In the genomic region with DNA sequence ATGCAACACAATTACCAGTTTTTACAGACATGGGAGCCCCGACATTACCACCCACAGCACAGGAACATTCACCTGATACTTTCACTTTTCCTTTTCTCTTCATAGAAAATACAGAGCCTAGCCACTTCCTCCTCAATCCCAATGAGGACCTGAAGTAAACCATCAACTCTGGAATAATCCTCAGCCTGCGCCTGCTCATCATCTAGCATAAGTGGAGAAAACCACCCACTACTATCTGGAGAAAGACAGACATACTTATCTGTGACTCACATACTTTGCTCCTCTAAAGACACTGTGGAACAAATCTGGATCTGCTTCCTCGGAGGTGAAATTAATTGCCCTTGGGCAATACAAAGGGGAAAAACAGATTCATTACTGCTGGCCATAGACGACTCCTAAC, we compare ENCODE assay signal across 22 cellular contexts. TPM values are rescaled to one million over a fixed set of nuclear protein-coding genes. Genes with fewer than 3 reads are reported as not detected.
DNase-seq lines count a peak whose midpoint lies in the region; ATAC-seq and TF ChIP-seq lines count a peak whose summit lies in the region.
"Had no signal": no experiment of that assay in that cellular context is flagged by ENCODE, and none has a peak within 500 bp of the region (broad histone marks: within the 10 kb centered on the region; RNA-seq: fewer than 3 reads in every experiment).

No MANE protein-coding gene starts in this region.

- no peaks in the 10 kb centered on the region for H3K36me3 Mint-ChIP-seq in activated CD8-positive, alpha-beta T cell treated with anti-CD3 and anti-CD28 coated beads, Interleukin-2, amount 10 ng/mL, durations not matched to agents 7 days and 5 days (ENCODE audit: low read depth)
- no peaks in the 10 kb centered on the region for H3K36me3 Mint-ChIP-seq in activated CD8-positive, alpha-beta T cell treated with anti-CD3 and anti-CD28 coated beads for 36 hours (ENCODE audit: low read depth)
- H3K36me3 Mint-ChIP-seq in activated naive CD8-positive, alpha-beta T cell treated with anti-CD3 and anti-CD28 coated beads, Interleukin-2, amount 10 ng/mL, durations not matched to agents 7 days and 5 days: no peaks in the 10 kb centered on the region
- H3K36me3 Mint-ChIP-seq in naive thymus-derived CD4-positive, alpha-beta T cell: no peaks in the 10 kb centered on the region

- no peaks in the 10 kb centered on the region for H3K4me1 ChIP-seq in naive thymus-derived CD4-positive, alpha-beta T cell (ENCODE audit: control insufficient read depth in 2 of 2, insufficient read depth in 2 of 2, low read length in 2 of 2)
- H3K4me1 ChIP-seq in aorta (ENCODE audit: control insufficient read depth in 1 of 2, insufficient read depth in 2 of 2, low read length in 2 of 2): no peaks in the 10 kb centered on the region
- H3K4me1 ChIP-seq: body of pancreas, esophagus muscularis mucosa, heart left ventricle had no signal

- H3K27ac ChIP-seq in naive thymus-derived CD4-positive, alpha-beta T cell (ENCODE audit: low read depth, low read length): no peak overlapping the region
- no peak overlapping the region for H3K27ac ChIP-seq in aorta (ENCODE audit: low read depth in 1 of 2, low read length in 2 of 2)
- H3K27ac ChIP-seq: body of pancreas, dorsolateral prefrontal cortex, esophagus muscularis mucosa, heart left ventricle, ovary had no signal

- H3K27ac Mint-ChIP-seq in activated CD8-positive, alpha-beta T cell treated with anti-CD3 and anti-CD28 coated beads, Interleukin-2, amount 10 ng/mL, durations not matched to agents 7 days and 5 days: peak overlapping the region; percentile 58
- no peak overlapping the region for H3K27ac Mint-ChIP-seq in activated CD8-positive, alpha-beta T cell treated with anti-CD3 and anti-CD28 coated beads for 36 hours
- peak overlapping the region; percentile 74 for H3K27ac Mint-ChIP-seq in activated naive CD8-positive, alpha-beta T cell treated with anti-CD3 and anti-CD28 coated beads, Interleukin-2, amount 10 ng/mL, durations not matched to agents 7 days and 5 days
- peak overlapping the region in 8 of 9 donors; percentile 21 to 87 (median 72) for H3K27ac Mint-ChIP-seq in naive thymus-derived CD4-positive, alpha-beta T cell

- H3K4me3 ChIP-seq in naive thymus-derived CD4-positive, alpha-beta T cell (ENCODE audit: low read length): no peak overlapping the region
- H3K4me3 ChIP-seq in aorta (ENCODE audit: low read length in 2 of 2): peak overlapping the region in 1 of 2 donors; percentile 18
- H3K4me3 ChIP-seq: body of pancreas, dorsolateral prefrontal cortex, esophagus muscularis mucosa, heart left ventricle, ovary had no signal

- H3K27me3 Mint-ChIP-seq in activated CD8-positive, alpha-beta T cell treated with anti-CD3 and anti-CD28 coated beads, Interleukin-2, amount 10 ng/mL, durations not matched to agents 7 days and 5 days (ENCODE audit: low read depth): no peaks in the 10 kb centered on the region
- H3K27me3 Mint-ChIP-seq in activated CD8-positive, alpha-beta T cell treated with anti-CD3 and anti-CD28 coated beads for 36 hours: no peaks in the 10 kb centered on the region
- H3K27me3 Mint-ChIP-seq in activated naive CD8-positive, alpha-beta T cell treated with anti-CD3 and anti-CD28 coated beads, Interleukin-2, amount 10 ng/mL, durations not matched to agents 7 days and 5 days: peaks cover 8% of the 10 kb centered on the region
- H3K27me3 Mint-ChIP-seq in naive thymus-derived CD4-positive, alpha-beta T cell: no peaks in the 10 kb centered on the region

- POLR2A ChIA-PET in activated CD8-positive, alpha-beta T cell treated with anti-CD3 and anti-CD28 coated beads, Interleukin-2, amount 10 ng/mL, durations not matched to agents 7 days and 5 days (lab: Charles Lee): no interaction called here
- POLR2A ChIA-PET in activated CD8-positive, alpha-beta T cell treated with anti-CD3 and anti-CD28 coated beads for 36 hours (lab: Charles Lee): no interaction called here
- POLR2A ChIA-PET in activated naive CD8-positive, alpha-beta T cell treated with anti-CD3 and anti-CD28 coated beads, Interleukin-2, amount 10 ng/mL, durations not matched to agents 7 days and 5 days (lab: Charles Lee): no interaction called here
- POLR2A ChIA-PET in naive thymus-derived CD4-positive, alpha-beta T cell (lab: Charles Lee): interaction anchor here (1.2 kb wide), 1 partner anchor 60 kb away, joined by 3 read pairs; no protein-coding TSS in a partner anchor

- no peaks in the 10 kb centered on the region for H3K9me3 ChIP-seq in naive thymus-derived CD4-positive, alpha-beta T cell (ENCODE audit: control insufficient read depth in 2 of 3, low read length in 3 of 3)
- H3K9me3 ChIP-seq in aorta (ENCODE audit: control insufficient read depth, low read length): no peaks in the 10 kb centered on the region
- H3K9me3 ChIP-seq: body of pancreas, esophagus muscularis mucosa, heart left ventricle, ovary had no signal

- no peak for DNase-seq in activated CD8-positive, alpha-beta T cell treated with anti-CD3 and anti-CD28 coated beads, Interleukin-2, amount 10 ng/mL, durations not matched to agents 7 days and 5 days
- DNase-seq in activated CD8-positive, alpha-beta T cell treated with anti-CD3 and anti-CD28 coated beads for 36 hours: no peak
- DNase-seq in HT1080 (ENCODE audit: low read depth) (peak; percentile 1), NCI-H2171 treated with DMSO at 0.1 percent for 48 hours (lab: John Stamatoyannopoulos, UW) (no peak), aorta (no peak), middle frontal gyrus (ENCODE audit: extremely low spot score, low spot score) (no peak)
- DNase-seq in activated naive CD8-positive, alpha-beta T cell treated with anti-CD3 and anti-CD28 coated beads, Interleukin-2, amount 10 ng/mL, durations not matched to agents 7 days and 5 days: no peak
- DNase-seq in naive thymus-derived CD4-positive, alpha-beta T cell: peak in 2 of 9 donors; percentile 1 to 3
- DNase-seq: body of pancreas; dorsolateral prefrontal cortex; HCEC 1CT; heart left ventricle; kidney; midbrain; MM.1S; NCI-H2029 treated with DMSO at 0.1 percent for 48 hours; NCI-H69; ovary; stimulated activated CD4-positive, alpha-beta T cell treated with anti-CD3 and anti-CD28 coated beads, Interleukin-4, amount 100 ng/mL, for 24 hours; trophoblast cell had no signal

- intact Hi-C loops in activated CD8-positive, alpha-beta T cell treated with anti-CD3 and anti-CD28 coated beads for 36 hours (cut with micrococcal nuclease): no loop called here
- intact Hi-C loops in naive thymus-derived CD4-positive, alpha-beta T cell (cut with micrococcal nuclease): no loop called here
- intact Hi-C loops in aorta (cut with DNase I): no loop called here

- H3K36me3 ChIP-seq in naive thymus-derived CD4-positive, alpha-beta T cell (ENCODE audit: control insufficient read depth in 2 of 3, insufficient read depth in 3 of 3, low read length in 3 of 3): no peaks in the 10 kb centered on the region
- no peaks in the 10 kb centered on the region for H3K36me3 ChIP-seq in aorta (ENCODE audit: control insufficient read depth in 1 of 2, insufficient read depth in 2 of 2, low read length in 1 of 2)
- H3K36me3 ChIP-seq: esophagus muscularis mucosa, heart left ventricle, ovary had no signal

- ATAC-seq in activated CD8-positive, alpha-beta T cell treated with anti-CD3 and anti-CD28 coated beads, Interleukin-2, amount 10 ng/mL, durations not matched to agents 7 days and 5 days: no peak
- ATAC-seq in activated CD8-positive, alpha-beta T cell treated with anti-CD3 and anti-CD28 coated beads for 36 hours: no peak
- no peak for ATAC-seq in activated naive CD8-positive, alpha-beta T cell treated with anti-CD3 and anti-CD28 coated beads, Interleukin-2, amount 10 ng/mL, durations not matched to agents 7 days and 5 days (ENCODE audit: low read depth)
- ATAC-seq in naive thymus-derived CD4-positive, alpha-beta T cell: no peak
- ATAC-seq in aorta (ENCODE audit: low FRiP score): no peak
- ATAC-seq: body of pancreas, heart left ventricle had no signal

- no peaks in the 10 kb centered on the region for H3K9me3 Mint-ChIP-seq in activated CD8-positive, alpha-beta T cell treated with anti-CD3 and anti-CD28 coated beads, Interleukin-2, amount 10 ng/mL, durations not matched to agents 7 days and 5 days (ENCODE audit: insufficient read depth)
- H3K9me3 Mint-ChIP-seq in activated CD8-positive, alpha-beta T cell treated with anti-CD3 and anti-CD28 coated beads for 36 hours: no peaks in the 10 kb centered on the region
- H3K9me3 Mint-ChIP-seq in activated naive CD8-positive, alpha-beta T cell treated with anti-CD3 and anti-CD28 coated beads, Interleukin-2, amount 10 ng/mL, durations not matched to agents 7 days and 5 days: no peaks in the 10 kb centered on the region
- no peaks in the 10 kb centered on the region for H3K9me3 Mint-ChIP-seq in naive thymus-derived CD4-positive, alpha-beta T cell

- WGBS in aorta, 2 donors: 78 to 82% methylated on average over 4 of the region's 4 CpGs

- H3K27me3 ChIP-seq in naive thymus-derived CD4-positive, alpha-beta T cell (ENCODE audit: control insufficient read depth in 2 of 2, insufficient read depth in 2 of 2, low read length in 2 of 2): no peaks in the 10 kb centered on the region
- no peaks in the 10 kb centered on the region for H3K27me3 ChIP-seq in aorta (ENCODE audit: control insufficient read depth in 1 of 2, insufficient read depth in 2 of 2, low read length in 1 of 2)
- H3K27me3 ChIP-seq: body of pancreas, esophagus muscularis mucosa, ovary had no signal

- CTCF ChIA-PET in activated CD8-positive, alpha-beta T cell treated with anti-CD3 and anti-CD28 coated beads, Interleukin-2, amount 10 ng/mL, durations not matched to agents 7 days and 5 days (lab: Charles Lee): no interaction called here
- CTCF ChIA-PET in activated CD8-positive, alpha-beta T cell treated with anti-CD3 and anti-CD28 coated beads for 36 hours (lab: Charles Lee): no interaction called here
- CTCF ChIA-PET in naive thymus-derived CD4-positive, alpha-beta T cell (lab: Charles Lee): no interaction called here

- peak overlapping the region; percentile 42 for H3K4me3 Mint-ChIP-seq in activated CD8-positive, alpha-beta T cell treated with anti-CD3 and anti-CD28 coated beads, Interleukin-2, amount 10 ng/mL, durations not matched to agents 7 days and 5 days
- no peak overlapping the region for H3K4me3 Mint-ChIP-seq in activated CD8-positive, alpha-beta T cell treated with anti-CD3 and anti-CD28 coated beads for 36 hours
- peak overlapping the region; percentile 67 for H3K4me3 Mint-ChIP-seq in activated naive CD8-positive, alpha-beta T cell treated with anti-CD3 and anti-CD28 coated beads, Interleukin-2, amount 10 ng/mL, durations not matched to agents 7 days and 5 days
- peak overlapping the region; percentile 54 to 83 (median 72) for H3K4me3 Mint-ChIP-seq in naive thymus-derived CD4-positive, alpha-beta T cell

- no peak for TF ChIP-seq CTCF in activated CD8-positive, alpha-beta T cell treated with anti-CD3 and anti-CD28 coated beads for 36 hours (IDR thresholded peaks at IDR 0.05)

- H3K4me1 Mint-ChIP-seq in activated CD8-positive, alpha-beta T cell treated with anti-CD3 and anti-CD28 coated beads, Interleukin-2, amount 10 ng/mL, durations not matched to agents 7 days and 5 days (ENCODE audit: low read depth): peaks cover 8% of the 10 kb centered on the region
- H3K4me1 Mint-ChIP-seq in activated CD8-positive, alpha-beta T cell treated with anti-CD3 and anti-CD28 coated beads for 36 hours (ENCODE audit: low read depth): peaks cover 7% of the 10 kb centered on the region
- peaks cover 8% of the 10 kb centered on the region for H3K4me1 Mint-ChIP-seq in activated naive CD8-positive, alpha-beta T cell treated with anti-CD3 and anti-CD28 coated beads, Interleukin-2, amount 10 ng/mL, durations not matched to agents 7 days and 5 days
- H3K4me1 Mint-ChIP-seq in naive thymus-derived CD4-positive, alpha-beta T cell: peaks cover 0 to 11% (median 9%) of the 10 kb centered on the region in 7 donors

RNA-seq across cellular contexts. Expression of a gene that starts 47.8 kb away (rescaled TPM):
- total RNA-seq in activated CD8-positive, alpha-beta T cell treated with anti-CD3 and anti-CD28 coated beads, Interleukin-2, amount 10 ng/mL, durations not matched to agents 7 days and 5 days: not detected
- total RNA-seq in activated CD8-positive, alpha-beta T cell treated with anti-CD3 and anti-CD28 coated beads for 36 hours: not detected
- total RNA-seq in HT1080 (2014; rRNA removed; shearing (Covaris generic)): not detected in 2 replicates
- not detected in 2 replicates for polyA plus RNA-seq in HT1080 (2015; cell fraction: cytosol; rRNA removed)
- not detected in 2 replicates for polyA plus RNA-seq in HT1080 (2015; cell fraction: nucleus; rRNA removed)
- not detected for total RNA-seq in activated naive CD8-positive, alpha-beta T cell treated with anti-CD3 and anti-CD28 coated beads, Interleukin-2, amount 10 ng/mL, durations not matched to agents 7 days and 5 days
- total RNA-seq in naive thymus-derived CD4-positive, alpha-beta T cell: not detected
- not detected for polyA plus RNA-seq in naive thymus-derived CD4-positive, alpha-beta T cell
- not detected for total RNA-seq in aorta
- not detected for polyA plus RNA-seq in aorta
- total RNA-seq: body of pancreas; dorsolateral prefrontal cortex; esophagus muscularis mucosa; heart left ventricle; kidney; ovary; T-helper 2 cell treated with Interferon-gamma antibody and Interleukin-4, amounts not matched to agents 100 ng/mL and 5 ng/mL, for 36 hours had no signal
- polyA plus RNA-seq: heart left ventricle, ovary had no signal
